Comparison of ENCODE assay signal across 33 cellular contexts in genomic region chr13:33616130-33616529, GRCh38.
"Had no signal": no experiment of that assay in that cellular context is flagged by ENCODE, and none has a peak within 500 bp of the region (broad histone marks: within the 10 kb centered on the region; RNA-seq: fewer than 3 reads in every experiment).

No MANE protein-coding gene starts in this region.

- H3K9me3 ChIP-seq: ascending aorta had no signal

- H3K4me3 Mint-ChIP-seq: activated B cell treated with CpG ODN at 0.5 μM for 24 hours; activated CD4-positive, alpha-beta memory T cell treated with anti-CD3 and anti-CD28 coated beads for 36 hours; activated CD4-positive, alpha-beta T cell treated with anti-CD3 and anti-CD28 coated beads, Interleukin-2, amount 10 ng/mL, durations not matched to agents 24 days and 14 days; activated CD8-positive, alpha-beta T cell treated with anti-CD3 and anti-CD28 coated beads for 36 hours; activated naive CD4-positive, alpha-beta T cell treated with anti-CD3 and anti-CD28 coated beads, Interleukin-2, amount 10 ng/mL, durations not matched to agents 7 days and 5 days; activated naive CD4-positive, alpha-beta T cell treated with anti-CD3 and anti-CD28 coated beads, Interleukin-2, amount 50 U/mL, for 24 hours; activated naive CD8-positive, alpha-beta T cell; activated naive CD8-positive, alpha-beta T cell treated with anti-CD3 and anti-CD28 coated beads, Interleukin-2, amount 10 ng/mL, durations not matched to agents 7 days and 5 days; activated naive CD8-positive, alpha-beta T cell treated with anti-CD3 and anti-CD28 coated beads, Interleukin-2, amount 50 U/mL, for 24 hours; activated T-cell treated with anti-CD3 and anti-CD28 coated beads, Interleukin-2, amount 50 U/mL, for 4 hours; activated T-cell treated with anti-CD3 and anti-CD28 coated beads, Interleukin-2, amount 50 U/mL, for 72 hours; activated T-helper 1 cell treated with anti-CD3 and anti-CD28 coated beads, Interleukin-12 subunit alpha, Interleukin-12 subunit beta, Interleukin-2, Interleukin-4 antibody, amounts not matched to agents 30 ng/mL and 10 ng/mL and 1 ng/mL, durations not matched to agents 14 hours and 24 hours and 36 hours; activated T-helper 17 cell treated with anti-CD3 and anti-CD28 coated beads, Interleukin-2, amount 50 U/mL, for 72 hours; brain; central memory CD8-positive, alpha-beta T cell; T-helper 1 cell treated with Interleukin-12 subunit alpha and Interleukin-12 subunit beta and Interleukin-4 antibody, amounts not matched to agents 30 μg/mL and 1 μg/mL, for 36 hours; T-helper 2 cell treated with Interferon-gamma antibody and Interleukin-4, amounts not matched to agents 5 μg/mL and 100 μg/mL, for 36 hours had no signal

- H3K9me3 Mint-ChIP-seq: activated B cell treated with CpG ODN at 0.5 μM for 24 hours; activated CD4-positive, alpha-beta memory T cell treated with anti-CD3 and anti-CD28 coated beads for 36 hours; activated CD8-positive, alpha-beta T cell treated with anti-CD3 and anti-CD28 coated beads for 36 hours; activated naive CD4-positive, alpha-beta T cell treated with anti-CD3 and anti-CD28 coated beads, Interleukin-2, amount 10 ng/mL, durations not matched to agents 7 days and 5 days; activated naive CD4-positive, alpha-beta T cell treated with anti-CD3 and anti-CD28 coated beads, Interleukin-2, amount 50 U/mL, for 24 hours; activated naive CD8-positive, alpha-beta T cell treated with anti-CD3 and anti-CD28 coated beads, Interleukin-2, amount 10 ng/mL, durations not matched to agents 7 days and 5 days; activated naive CD8-positive, alpha-beta T cell treated with anti-CD3 and anti-CD28 coated beads, Interleukin-2, amount 50 U/mL, for 24 hours; activated T-cell treated with anti-CD3 and anti-CD28 coated beads, Interleukin-2, amount 50 U/mL, for 4 hours; activated T-helper 1 cell treated with anti-CD3 and anti-CD28 coated beads, Interleukin-12 subunit alpha, Interleukin-12 subunit beta, Interleukin-2, Interleukin-4 antibody, amounts not matched to agents 30 ng/mL and 10 ng/mL and 1 ng/mL, durations not matched to agents 14 hours and 24 hours and 36 hours; central memory CD8-positive, alpha-beta T cell; T-helper 1 cell treated with Interleukin-12 subunit alpha and Interleukin-12 subunit beta and Interleukin-4 antibody, amounts not matched to agents 30 μg/mL and 1 μg/mL, for 36 hours; T-helper 2 cell treated with Interferon-gamma antibody and Interleukin-4, amounts not matched to agents 5 μg/mL and 100 μg/mL, for 36 hours had no signal

- H3K27ac ChIP-seq: ascending aorta, cardiac muscle cell, VCaP had no signal

- H3K27me3 Mint-ChIP-seq: activated CD4-positive, alpha-beta memory T cell treated with anti-CD3 and anti-CD28 coated beads for 36 hours; activated CD4-positive, alpha-beta T cell treated with anti-CD3 and anti-CD28 coated beads, Interleukin-2, amount 10 ng/mL, durations not matched to agents 24 days and 14 days; activated naive CD8-positive, alpha-beta T cell treated with anti-CD3 and anti-CD28 coated beads, Interleukin-2, amount 10 ng/mL, durations not matched to agents 7 days and 5 days; activated T-helper 17 cell treated with anti-CD3 and anti-CD28 coated beads, Interleukin-2, amount 50 U/mL, for 72 hours; central memory CD8-positive, alpha-beta T cell had no signal

- H3K27me3 ChIP-seq: ascending aorta, cardiac muscle cell had no signal

- DNase-seq: activated B cell treated with CpG ODN at 0.5 μM for 24 hours; activated CD4-positive, alpha-beta memory T cell treated with anti-CD3 and anti-CD28 coated beads for 36 hours; activated CD4-positive, alpha-beta T cell treated with anti-CD3 and anti-CD28 coated beads for 4 hours; activated CD4-positive, alpha-beta T cell treated with anti-CD3 and anti-CD28 coated beads, Interleukin-2, amount 10 ng/mL, durations not matched to agents 24 days and 14 days; activated CD4-positive, alpha-beta T cell treated with anti-CD3 and anti-CD28 coated beads, Interleukin-2, amount 50 U/mL, for 1 hour; activated CD4-positive, alpha-beta T cell treated with anti-CD3 and anti-CD28 coated beads, Interleukin-2, amount 50 U/mL, for 4 hours; activated CD4-positive, CD25-positive, alpha-beta regulatory T cell treated with anti-CD3 and anti-CD28 coated beads, Interleukin-2, amount 50 U/mL, for 72 hours; activated CD8-positive, alpha-beta memory T cell treated with anti-CD3 and anti-CD28 coated beads, Interleukin-2, amount 50 U/mL, for 4 hours; activated CD8-positive, alpha-beta T cell treated with anti-CD3 and anti-CD28 coated beads for 36 hours; activated gamma-delta T cell; activated naive CD4-positive, alpha-beta T cell treated with anti-CD3 and anti-CD28 coated beads, Interleukin-2, amount 10 ng/mL, durations not matched to agents 7 days and 5 days; activated naive CD4-positive, alpha-beta T cell treated with Interleukin-2 at 50 U/mL for 16 hours; activated naive CD8-positive, alpha-beta T cell treated with anti-CD3 and anti-CD28 coated beads, Interleukin-2, amount 10 ng/mL, durations not matched to agents 7 days and 5 days; activated naive CD8-positive, alpha-beta T cell treated with anti-CD3 and anti-CD28 coated beads, Interleukin-2, amount 50 U/mL, for 24 hours; activated T-cell treated with anti-CD3 and anti-CD28 coated beads for 4 hours; activated T-cell treated with anti-CD3 and anti-CD28 coated beads, Interleukin-2, amount 50 U/mL, for 1 hour; activated T-cell treated with anti-CD3 and anti-CD28 coated beads, Interleukin-2, amount 50 U/mL, for 4 hours; activated T-cell treated with anti-CD3 and anti-CD28 coated beads, Interleukin-2, amount 50 U/mL, for 72 hours; T-helper 1 cell; T-helper 2 cell; T-helper 9 cell had no signal

- H3K36me3 Mint-ChIP-seq: activated CD4-positive, alpha-beta memory T cell treated with anti-CD3 and anti-CD28 coated beads for 36 hours; activated naive CD4-positive, alpha-beta T cell treated with anti-CD3 and anti-CD28 coated beads, Interleukin-2, amount 10 ng/mL, durations not matched to agents 7 days and 5 days; activated naive CD4-positive, alpha-beta T cell treated with anti-CD3 and anti-CD28 coated beads, Interleukin-2, amount 50 U/mL, for 24 hours; activated naive CD8-positive, alpha-beta T cell; activated naive CD8-positive, alpha-beta T cell treated with anti-CD3 and anti-CD28 coated beads, Interleukin-2, amount 10 ng/mL, durations not matched to agents 7 days and 5 days; brain had no signal

- H3K36me3 ChIP-seq: ascending aorta, cardiac muscle cell had no signal

- H3K27ac Mint-ChIP-seq: activated B cell treated with CpG ODN at 0.5 μM for 24 hours; activated CD4-positive, alpha-beta memory T cell treated with anti-CD3 and anti-CD28 coated beads for 36 hours; activated CD4-positive, alpha-beta T cell treated with anti-CD3 and anti-CD28 coated beads, Interleukin-2, amount 10 ng/mL, durations not matched to agents 24 days and 14 days; activated CD8-positive, alpha-beta T cell treated with anti-CD3 and anti-CD28 coated beads for 36 hours; activated naive CD4-positive, alpha-beta T cell treated with anti-CD3 and anti-CD28 coated beads, Interleukin-2, amount 10 ng/mL, durations not matched to agents 7 days and 5 days; activated naive CD4-positive, alpha-beta T cell treated with anti-CD3 and anti-CD28 coated beads, Interleukin-2, amount 50 U/mL, for 24 hours; activated naive CD8-positive, alpha-beta T cell; activated naive CD8-positive, alpha-beta T cell treated with anti-CD3 and anti-CD28 coated beads, Interleukin-2, amount 10 ng/mL, durations not matched to agents 7 days and 5 days; activated naive CD8-positive, alpha-beta T cell treated with anti-CD3 and anti-CD28 coated beads, Interleukin-2, amount 50 U/mL, for 24 hours; activated T-cell treated with anti-CD3 and anti-CD28 coated beads, Interleukin-2, amount 50 U/mL, for 72 hours; activated T-helper 1 cell treated with anti-CD3 and anti-CD28 coated beads, Interleukin-12 subunit alpha, Interleukin-12 subunit beta, Interleukin-2, Interleukin-4 antibody, amounts not matched to agents 30 ng/mL and 10 ng/mL and 1 ng/mL, durations not matched to agents 14 hours and 24 hours and 36 hours; activated T-helper 17 cell treated with anti-CD3 and anti-CD28 coated beads, Interleukin-2, amount 50 U/mL, for 72 hours; T-helper 1 cell treated with Interleukin-12 subunit alpha and Interleukin-12 subunit beta and Interleukin-4 antibody, amounts not matched to agents 30 μg/mL and 1 μg/mL, for 36 hours; T-helper 2 cell treated with Interferon-gamma antibody and Interleukin-4, amounts not matched to agents 5 μg/mL and 100 μg/mL, for 36 hours had no signal

- H3K4me1 Mint-ChIP-seq: activated B cell treated with CpG ODN at 0.5 μM for 24 hours had no signal

- H3K4me3 ChIP-seq: ascending aorta, cardiac muscle cell had no signal

- FAIRE-seq: TTC549 had no signal

- ATAC-seq: activated CD8-positive, alpha-beta T cell treated with anti-CD3 and anti-CD28 coated beads for 36 hours; activated naive CD8-positive, alpha-beta T cell treated with anti-CD3 and anti-CD28 coated beads, Interleukin-2, amount 50 U/mL, for 24 hours; activated T-cell treated with anti-CD3 and anti-CD28 coated beads, Interleukin-2, amount 50 U/mL, for 4 hours; activated T-cell treated with anti-CD3 and anti-CD28 coated beads, Interleukin-2, amount 50 U/mL, for 72 hours; activated T-helper 17 cell treated with anti-CD3 and anti-CD28 coated beads, Interleukin-2, amount 50 U/mL, for 72 hours had no signal
